ENCODE assay signal across 8 cellular contexts in the genomic region with DNA sequence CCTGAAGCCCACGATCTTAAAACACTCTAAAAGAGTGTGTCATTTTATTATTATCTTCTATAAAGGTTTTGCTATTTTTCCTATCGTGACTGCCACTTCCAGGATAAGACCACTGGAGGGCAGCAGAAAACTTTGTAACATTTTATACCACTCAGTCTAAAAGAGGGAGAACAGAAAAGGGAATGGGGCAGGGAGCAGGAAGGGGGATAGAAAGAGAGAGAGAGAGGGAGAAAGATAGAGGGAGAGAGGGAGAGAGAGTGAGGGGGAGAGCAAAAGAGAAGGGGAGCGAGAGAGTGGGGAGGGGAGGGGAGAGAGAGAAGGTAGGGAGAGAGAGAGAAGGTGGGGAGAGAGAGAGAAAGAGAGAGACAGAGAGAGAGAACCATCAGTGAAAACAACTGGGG. TPM values are rescaled to one million over a fixed set of nuclear protein-coding genes. Genes with fewer than 3 reads are reported as not detected.
DNase-seq lines count a peak whose midpoint lies in the region; FAIRE-seq and TF ChIP-seq lines count a peak whose summit lies in the region.

No MANE protein-coding gene starts in this region.

- peak overlapping the region; percentile 61 for H2AFZ ChIP-seq in astrocyte (ENCODE audit: low read depth, low read length)

- H3K9me3 ChIP-seq in astrocyte (ENCODE audit: insufficient read depth, low read depth, low read length) (no peaks in the 10 kb centered on the region), small intestine (ENCODE audit: control insufficient read depth, low read depth) (no peaks in the 10 kb centered on the region)

- no peaks in the 10 kb centered on the region for H4K20me1 ChIP-seq in astrocyte (ENCODE audit: insufficient read depth, low read length)

- H3K4me1 Mint-ChIP-seq in astrocyte (ENCODE audit: low read depth, unreplicated experiment): peaks cover 23% of the 10 kb centered on the region

- DNase-seq in SHP77 (lab: John Stamatoyannopoulos, UW): peak; percentile 1 to 3
- DNase-seq in SHP77 treated with DMSO at 0.1 percent for 48 hours (lab: John Stamatoyannopoulos, UW): no peak
- DNase-seq in HUDEP-2 (lab: John Stamatoyannopoulos, UW; ENCODE audit: unreplicated experiment in 76 of 76): peak in 44 of 76 experiments; percentile 3 to 73 (median 44)
- DNase-seq in RWPE1 (ENCODE audit: low spot score): peak; percentile 65
- peak; percentile 41 for DNase-seq in astrocyte (ENCODE audit: low read depth)
- DNase-seq in hippocampal formation (lab: John Stamatoyannopoulos, UW): peak; percentile 12 to 61
- DNase-seq in small intestine: peak; percentile 50
- no peak for DNase-seq in HTR-8/SVneo (ENCODE audit: insufficient read length, low spot score)

- FAIRE-seq in astrocyte (lab: Jason Lieb, UNC): peak; percentile 69
- FAIRE-seq in small intestine (lab: Jason Lieb, UNC): no peak
- FAIRE-seq in HTR-8/SVneo (lab: Jason Lieb, UNC): no peak

- H3K9me3 Mint-ChIP-seq in astrocyte (ENCODE audit: unreplicated experiment): no peaks in the 10 kb centered on the region

- H3K27me3 ChIP-seq in astrocyte (ENCODE audit: insufficient read depth, low read length) (no peaks in the 10 kb centered on the region), small intestine (ENCODE audit: control insufficient read depth in 2 of 2, insufficient read depth in 2 of 2, low read length in 2 of 2) (no peaks in the 10 kb centered on the region)

- no peak overlapping the region for H3K27ac ChIP-seq in RWPE1
- H3K27ac ChIP-seq in astrocyte (ENCODE audit: low read depth, low read length): no peak overlapping the region
- no peak overlapping the region for H3K27ac ChIP-seq in small intestine (ENCODE audit: low read depth in 1 of 2, low read length in 1 of 2)

- 10 to 15% (median 12%) methylated on average over 3 of the region's 3 CpGs for WGBS in small intestine, 3 donors

- POLR2A ChIA-PET in RWPE1 (lab: Yijun Ruan, JAX; ENCODE audit: low non-redundant PET): no interaction called here

- no peak overlapping the region for H3K27ac Mint-ChIP-seq in astrocyte (ENCODE audit: unreplicated experiment)

- H3K36me3 Mint-ChIP-seq in astrocyte (ENCODE audit: low read depth, unreplicated experiment): peaks cover 1% of the 10 kb centered on the region

- no peak overlapping the region for H3K4me2 ChIP-seq in astrocyte (ENCODE audit: low read length)

- no peak overlapping the region for H3K4me3 Mint-ChIP-seq in astrocyte (ENCODE audit: unreplicated experiment)

- H3K4me1 ChIP-seq in astrocyte (ENCODE audit: insufficient read depth, low read length) (peaks cover 20% of the 10 kb centered on the region), small intestine (ENCODE audit: control insufficient read depth in 2 of 2, insufficient read depth in 1 of 2, low read depth in 1 of 2, low read length in 1 of 2) (peaks cover 0 to 9% of the 10 kb centered on the region in 2 donors)

- TF ChIP-seq CTCF in RWPE1 (conservative IDR thresholded peaks at IDR 0.05; ENCODE audit: low read depth) (peak; percentile 60), astrocyte (IDR thresholded peaks at IDR 0.05; ENCODE audit: insufficient read depth, low read depth, low read length) (peak; percentile 75)

- no peaks in the 10 kb centered on the region for H3K79me2 ChIP-seq in astrocyte (ENCODE audit: insufficient read depth, low read length)

- H3K36me3 ChIP-seq in astrocyte (ENCODE audit: insufficient read depth, low read length): no peaks in the 10 kb centered on the region
- no peaks in the 10 kb centered on the region for H3K36me3 ChIP-seq in small intestine (ENCODE audit: control insufficient read depth in 2 of 2, insufficient read depth in 2 of 2, low read length in 2 of 2)

- CTCF ChIA-PET in RWPE1 (lab: Yijun Ruan, JAX): interaction anchor here (0.6 to 1.5 kb wide), 5 partner anchors 34 to 156 kb away, joined by 3 to 11 read pairs (median 3); no protein-coding TSS in a partner anchor

- no peaks in the 10 kb centered on the region for H3K27me3 Mint-ChIP-seq in astrocyte (ENCODE audit: low read depth, unreplicated experiment)

- H3K4me3 ChIP-seq in astrocyte (ENCODE audit: insufficient read depth, low read depth, low read length) (no peak overlapping the region), small intestine (ENCODE audit: low read depth in 1 of 2, low read length in 2 of 2) (no peak overlapping the region)

- H3K9ac ChIP-seq in astrocyte (ENCODE audit: low read length): no peak overlapping the region

RNA-seq across cellular contexts. Expression of a gene that starts 2.0 kb away (rescaled TPM):
- not detected in 2 replicates for total RNA-seq in astrocyte
- under 1 TPM in 1 of 3 donors, not detected in 2; 0.31 TPM for polyA plus RNA-seq in small intestine

RNA-seq across cellular contexts. Expression of a gene that starts 31.4 kb away (rescaled TPM):
- 0.57 and 0.84 TPM in 2 replicates for total RNA-seq in astrocyte
- under 1 TPM in 1 of 3 donors, not detected in 2; 0.06 TPM for polyA plus RNA-seq in small intestine

RNA-seq across cellular contexts. Expression of a gene that starts 40.3 kb away (rescaled TPM):
- total RNA-seq in astrocyte: not detected in 2 replicates
- polyA plus RNA-seq in small intestine: 100 to 1,000 TPM in 1 of 3 donors, 10 to 100 TPM in 2; 12.1 to 268 (median 18.9) TPM

RNA-seq across cellular contexts. Expression of a gene that starts 41.9 kb away (rescaled TPM):
- total RNA-seq in astrocyte: 1.7 and 2.0 TPM in 2 replicates
- polyA plus RNA-seq in small intestine: under 1 TPM in 2 of 3 donors, not detected in 1; 0.45 to 0.75 TPM

RNA-seq across cellular contexts. Expression of a gene that starts 42.1 kb away (rescaled TPM):
- 67.1 and 72.1 TPM in 2 replicates for total RNA-seq in astrocyte
- polyA plus RNA-seq in small intestine: 10 to 100 TPM; 12.2 to 20.8 (median 13.2) TPM

Comparison
In these comparisons a context has a peak if more than half of its experiments do, and no peak if none do; other contexts are left out.
1. DNase-seq: peak in SHP77 (2 of 2), HUDEP-2 (44 of 76), RWPE1 (single experiment), astrocyte (single experiment), hippocampal formation (2 of 2) and small intestine (single experiment); none in SHP77 treated with DMSO at 0.1 percent for 48 hours (single experiment) and HTR-8/SVneo (single experiment).